ENCODE assay signal across 33 cellular contexts in genomic region chr10:121311812-121312443, GRCh38.
DNase-seq lines count a peak whose midpoint lies in the region; ATAC-seq, FAIRE-seq and TF ChIP-seq lines count a peak whose summit lies in the region.
"Had no signal": no experiment of that assay in that cellular context is flagged by ENCODE, and none has a peak within 500 bp of the region (broad histone marks: within the 10 kb centered on the region; RNA-seq: fewer than 3 reads in every experiment).

No MANE protein-coding gene starts in this region.

- no peak overlapping the region for H4K5ac ChIP-seq in mesendoderm (ENCODE audit: low read length)

- no peak overlapping the region for H3K27ac Mint-ChIP-seq in stimulated activated naive B cell treated with anti-CD40 and anti-IgM and Interleukin-4, amounts not matched to agents 10 μg/mL and 1 μg/mL and 100 μg/mL, for 72 hours
- H3K27ac Mint-ChIP-seq: activated T-helper 17 cell treated with anti-CD3 and anti-CD28 coated beads, Interleukin-2, amount 50 U/mL, for 72 hours; CD4-positive, alpha-beta memory T cell; T-helper 2 cell treated with Interferon-gamma antibody and Interleukin-4, amounts not matched to agents 5 μg/mL and 100 μg/mL, for 36 hours had no signal

- peaks cover 0 to 8% of the 10 kb centered on the region in 2 donors for H3K9me3 Mint-ChIP-seq in stimulated activated naive B cell treated with anti-CD40 and anti-IgM and Interleukin-4, amounts not matched to agents 10 μg/mL and 1 μg/mL and 100 μg/mL, for 72 hours
- H3K9me3 Mint-ChIP-seq: T-helper 2 cell treated with Interferon-gamma antibody and Interleukin-4, amounts not matched to agents 5 μg/mL and 100 μg/mL, for 36 hours had no signal

- no peak overlapping the region for H2BK15ac ChIP-seq in mesendoderm (replicated peaks; ENCODE audit: low read depth)

- no peaks in the 10 kb centered on the region for H4K20me1 ChIP-seq in BLaER1 treated with 17β-estradiol and CSF1 and Interleukin-3, amounts not matched to agents 10 nM and 100 nM

- no peak overlapping the region for H2BK5ac ChIP-seq in mesendoderm (ENCODE audit: low read length)

- intact Hi-C loops in body of pancreas (cut with DNase I) (no loop called here), left colon (cut with DNase I, micrococcal nuclease) (no loop called here), pancreas (cut with DNase I) (no loop called here)

- H3K36me3 ChIP-seq in BLaER1 treated with 17β-estradiol and CSF1 and Interleukin-3, amounts not matched to agents 10 nM and 100 nM: no peaks in the 10 kb centered on the region
- H3K36me3 ChIP-seq in body of pancreas (replicated peaks in 1 of 2; ENCODE audit: insufficient read depth in 1 of 2, low read depth in 2 of 2) (no peaks in the 10 kb centered on the region), pancreas (no peaks in the 10 kb centered on the region), mesendoderm (ENCODE audit: control insufficient read depth, insufficient read depth, low read length) (no peaks in the 10 kb centered on the region)
- H3K36me3 ChIP-seq: heart left ventricle, uterus had no signal

- no peak overlapping the region for H2BK120ac ChIP-seq in mesendoderm (ENCODE audit: low read depth, low read length)

- peaks cover 0 to 34% (median 15%) of the 10 kb centered on the region in 11 experiments; a peak in 13 of 22 replicates for H3K9me3 ChIP-seq in BLaER1 treated with 17β-estradiol and CSF1 and Interleukin-3, amounts not matched to agents 10 nM and 100 nM (replicated peaks in 1 of 11)
- H3K9me3 ChIP-seq in body of pancreas (no peaks in the 10 kb centered on the region), pancreas (no peaks in the 10 kb centered on the region)
- H3K9me3 ChIP-seq: heart left ventricle, testis, uterus had no signal

- H3K4me3 ChIP-seq in BLaER1 treated with 17β-estradiol and CSF1 and Interleukin-3, amounts not matched to agents 10 nM and 100 nM: no peak overlapping the region
- H3K4me3 ChIP-seq in body of pancreas (no peak overlapping the region), pancreas (no peak overlapping the region), mesendoderm (ENCODE audit: low read length) (no peak overlapping the region)
- H3K4me3 ChIP-seq: coronary artery, heart left ventricle, testis, uterus had no signal

- no peaks in the 10 kb centered on the region for H3K4me1 Mint-ChIP-seq in stimulated activated naive B cell treated with anti-CD40 and anti-IgM and Interleukin-4, amounts not matched to agents 10 μg/mL and 1 μg/mL and 100 μg/mL, for 72 hours
- H3K4me1 Mint-ChIP-seq: activated T-helper 17 cell treated with anti-CD3 and anti-CD28 coated beads, Interleukin-2, amount 50 U/mL, for 72 hours; CD4-positive, alpha-beta memory T cell had no signal

- no peak overlapping the region for H3K27ac ChIP-seq in BLaER1 treated with 17β-estradiol and CSF1 and Interleukin-3, amounts not matched to agents 10 nM and 100 nM
- peak overlapping the region; percentile 15 to 75 (median 68) for H3K27ac ChIP-seq in body of pancreas
- H3K27ac ChIP-seq in pancreas: peak overlapping the region in 3 of 4 donors; percentile 33 to 76 (median 47)
- no peak overlapping the region for H3K27ac ChIP-seq in mesendoderm (ENCODE audit: low read depth, low read length)
- H3K27ac ChIP-seq: coronary artery, HL-60, testis, uterus, VCaP had no signal

- H4K8ac ChIP-seq in mesendoderm (ENCODE audit: low read depth, low read length): no peak overlapping the region

- H3K27me3 ChIP-seq in BLaER1 treated with 17β-estradiol and CSF1 and Interleukin-3, amounts not matched to agents 10 nM and 100 nM: no peaks in the 10 kb centered on the region
- no peaks in the 10 kb centered on the region for H3K27me3 ChIP-seq in body of pancreas
- no peaks in the 10 kb centered on the region for H3K27me3 ChIP-seq in pancreas
- no peaks in the 10 kb centered on the region for H3K27me3 ChIP-seq in mesendoderm (ENCODE audit: insufficient read depth, low read length, poor library complexity)
- H3K27me3 ChIP-seq: testis, uterus had no signal

- TF ChIP-seq CTCF in body of pancreas (IDR thresholded peaks at IDR 0.05) (no peak), pancreas (IDR thresholded peaks at IDR 0.05) (no peak)

- no peaks in the 10 kb centered on the region for H3K79me2 ChIP-seq in mesendoderm (ENCODE audit: control insufficient read depth, insufficient read depth, low read length)

- no peak overlapping the region for H3K18ac ChIP-seq in mesendoderm (ENCODE audit: low read length)

- H3K4ac ChIP-seq in mesendoderm (ENCODE audit: low read depth, low read length): no peak overlapping the region

- no peak overlapping the region for H3K9ac ChIP-seq in BLaER1 treated with 17β-estradiol and CSF1 and Interleukin-3, amounts not matched to agents 10 nM and 100 nM
- no peak overlapping the region for H3K9ac ChIP-seq in mesendoderm (ENCODE audit: low read length)

- no peak overlapping the region for H2AK5ac ChIP-seq in mesendoderm (ENCODE audit: low read length)

- peaks cover 7 to 50% (median 38%) of the 10 kb centered on the region in 10 experiments; a peak in 17 of 20 replicates for H3K4me1 ChIP-seq in BLaER1 treated with 17β-estradiol and CSF1 and Interleukin-3, amounts not matched to agents 10 nM and 100 nM
- H3K4me1 ChIP-seq in body of pancreas: peaks cover 12% of the 10 kb centered on the region
- H3K4me1 ChIP-seq in pancreas: no peaks in the 10 kb centered on the region
- H3K4me1 ChIP-seq in mesendoderm (ENCODE audit: control insufficient read depth, low read depth, low read length): peaks cover 9% of the 10 kb centered on the region
- H3K4me1 ChIP-seq: heart left ventricle, uterus had no signal

- no peak overlapping the region for H3K56ac ChIP-seq in mesendoderm (ENCODE audit: low read length)

- no peak for ATAC-seq in body of pancreas
- ATAC-seq in left colon: peak; percentile 55
- peak in 1 of 4 donors; percentile 19 for ATAC-seq in pancreas
- ATAC-seq in stimulated activated naive B cell treated with anti-CD40 and anti-IgM and Interleukin-4, amounts not matched to agents 10 μg/mL and 1 μg/mL and 100 μg/mL, for 72 hours (replicated peaks): no peak
- ATAC-seq in GM21360 (IDR thresholded peaks at IDR 0.05; ENCODE audit: unreplicated experiment): no peak
- ATAC-seq: activated naive CD4-positive, alpha-beta T cell treated with anti-CD3 and anti-CD28 coated beads, Interleukin-2, amount 50 U/mL, for 72 hours; activated T-helper 17 cell treated with anti-CD3 and anti-CD28 coated beads, Interleukin-2, amount 50 U/mL, for 72 hours; heart left ventricle had no signal

- no peak overlapping the region for H3K23ac ChIP-seq in mesendoderm (ENCODE audit: low read length)

- no peak overlapping the region for H3K4me3 Mint-ChIP-seq in stimulated activated naive B cell treated with anti-CD40 and anti-IgM and Interleukin-4, amounts not matched to agents 10 μg/mL and 1 μg/mL and 100 μg/mL, for 72 hours
- H3K4me3 Mint-ChIP-seq: activated T-helper 17 cell treated with anti-CD3 and anti-CD28 coated beads, Interleukin-2, amount 50 U/mL, for 72 hours; CD4-positive, alpha-beta memory T cell; T-helper 2 cell treated with Interferon-gamma antibody and Interleukin-4, amounts not matched to agents 5 μg/mL and 100 μg/mL, for 36 hours had no signal

- DNase-seq in body of pancreas: no peak
- DNase-seq in left colon: no peak
- no peak for DNase-seq in pancreas
- DNase-seq in stimulated activated naive B cell treated with anti-CD40 and anti-IgM and Interleukin-4, amounts not matched to agents 10 μg/mL and 1 μg/mL and 100 μg/mL, for 72 hours: no peak
- DNase-seq in globus pallidus (ENCODE audit: low spot score): no peak
- DNase-seq in mesendoderm: no peak
- DNase-seq: activated CD4-positive, alpha-beta T cell treated with anti-CD3 and anti-CD28 coated beads for 4 hours; AML-193; caudate nucleus; CD4-positive, alpha-beta memory T cell; effector memory CD4-positive, alpha-beta T cell; EL; erythroblast; H7; heart left ventricle; KG1; kidney; NCI-H1092 treated with DMSO at 0.1 percent for 48 hours; NCI-H1930; NCI-H2171 treated with DMSO at 0.1 percent for 48 hours; NCI-H510A; stimulated activated naive CD4-positive, alpha-beta T cell; testis; uterus had no signal

- WGBS in body of pancreas, 2 donors: 33 to 38% methylated on average over 7 of the region's 7 CpGs
- 31 to 33% methylated on average over 7 of the region's 7 CpGs for WGBS in pancreas, 2 donors
- no CpG with 5 or more reads among the region's 7 CpGs for WGBS in mesendoderm (ENCODE audit: extremely low coverage, insufficient coverage, low lambda C conversion rate)

- no peak for FAIRE-seq in pancreas (lab: Jason Lieb, UNC)
- FAIRE-seq: A204.1, kidney had no signal

- H3K79me1 ChIP-seq in mesendoderm (ENCODE audit: low read length): no peaks in the 10 kb centered on the region

- H3K4me2 ChIP-seq in BLaER1 treated with 17β-estradiol and CSF1 and Interleukin-3, amounts not matched to agents 10 nM and 100 nM: peak overlapping the region in 6 of 11 experiments; percentile 6 to 77 (median 24); a peak in 11 of 22 replicates
- H3K4me2 ChIP-seq in mesendoderm (ENCODE audit: low read length): no peak overlapping the region

- H3K27me3 Mint-ChIP-seq in stimulated activated naive B cell treated with anti-CD40 and anti-IgM and Interleukin-4, amounts not matched to agents 10 μg/mL and 1 μg/mL and 100 μg/mL, for 72 hours: peaks cover 0 to 3% of the 10 kb centered on the region in 2 donors
- H3K27me3 Mint-ChIP-seq: activated T-helper 17 cell treated with anti-CD3 and anti-CD28 coated beads, Interleukin-2, amount 50 U/mL, for 72 hours had no signal

- no peaks in the 10 kb centered on the region for H3K36me3 Mint-ChIP-seq in stimulated activated naive B cell treated with anti-CD40 and anti-IgM and Interleukin-4, amounts not matched to agents 10 μg/mL and 1 μg/mL and 100 μg/mL, for 72 hours
- H3K36me3 Mint-ChIP-seq: activated naive CD4-positive, alpha-beta T cell treated with anti-CD3 and anti-CD28 coated beads, Interleukin-2, amount 50 U/mL, for 72 hours; CD4-positive, alpha-beta memory T cell had no signal

- TF ChIP-seq POLR2A in body of pancreas (IDR thresholded peaks at IDR 0.05): no peak

Comparison
In these comparisons a context has a peak if more than half of its experiments do, and no peak if none do; other contexts are left out.
1. H3K27ac ChIP-seq: peak in body of pancreas (4 of 4) and pancreas (3 of 4); none in BLaER1 treated with 17β-estradiol and CSF1 and Interleukin-3, amounts not matched to agents 10 nM and 100 nM (0 of 11) and mesendoderm (single experiment).